8 cellular contexts compared by ENCODE assay signal in the genomic region with DNA sequence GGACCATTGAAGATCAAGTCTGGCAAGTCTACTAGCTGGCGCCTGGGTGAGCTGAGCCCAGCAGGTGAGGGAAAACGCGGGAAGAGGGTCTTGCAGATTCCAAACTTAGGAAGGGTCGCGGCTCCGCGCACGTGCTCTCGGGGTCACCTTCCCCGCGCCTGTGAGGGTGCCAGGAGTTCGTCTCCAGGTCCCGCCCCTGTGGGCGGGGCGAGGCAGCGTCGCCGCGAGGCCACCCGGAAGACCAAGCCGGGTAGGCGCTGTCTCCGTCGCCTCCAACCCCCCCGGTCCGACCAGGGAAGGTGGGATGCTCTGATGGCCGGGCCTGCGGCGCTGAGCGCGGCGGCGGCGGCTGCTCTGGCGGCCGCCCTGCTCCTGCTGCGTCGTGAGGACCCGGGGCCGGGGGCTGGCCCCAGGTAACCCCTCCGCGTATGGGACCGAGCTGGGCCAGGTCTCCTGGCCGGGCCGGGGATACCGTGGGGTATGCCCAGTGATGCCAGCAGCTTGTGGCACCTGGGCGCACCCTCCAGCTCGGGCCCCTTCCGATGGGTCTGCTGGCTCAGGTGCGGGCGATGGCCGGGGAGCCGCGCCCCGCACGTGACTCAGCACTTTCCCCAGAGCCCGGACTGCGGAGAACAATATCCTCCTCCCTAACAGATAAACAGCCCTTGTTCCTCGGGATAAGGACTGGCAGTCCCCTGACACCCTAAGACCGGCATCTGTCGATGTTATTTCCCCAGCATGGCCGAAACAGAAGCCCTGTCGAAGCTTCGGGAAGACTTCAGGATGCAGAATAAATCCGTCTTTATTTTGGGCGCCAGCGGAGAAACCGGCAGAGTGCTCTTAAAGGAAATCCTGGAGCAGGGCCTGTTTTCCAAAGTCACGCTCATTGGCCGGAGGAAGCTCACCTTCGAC. TPM values are rescaled to one million over a fixed set of nuclear protein-coding genes. Genes with fewer than 3 reads are reported as not detected.
DNase-seq lines count a peak whose midpoint lies in the region; ATAC-seq and TF ChIP-seq lines count a peak whose summit lies in the region.

Gene HTATIP2, plus strand, starts transcription at position 215 of the 912 bp plus-strand sequence. Its CDS starts 524 bp downstream, at position 739.

- peak within 1 kb of the TSS; percentile 24; the same call in 1 of the 2 replicates for H3K56ac ChIP-seq in IMR-90 (ENCODE audit: extremely low read depth, insufficient read depth, low read length)

- H4K91ac ChIP-seq in IMR-90 (ENCODE audit: insufficient read depth, low read depth, low read length): peak within 1 kb of the TSS; percentile 77

- DNase-seq in DMS53 (lab: John Stamatoyannopoulos, UW) (peak; percentile 82), IMR-90 (peak; percentile 33), T-helper 2 cell (peak; percentile 53 to 84 (median 65)), astrocyte of the spinal cord (ENCODE audit: low read depth, low spot score) (peak; percentile 43), iPS DF 6.9 (ENCODE audit: low read depth, low spot score) (no peak), sciatic nerve (ENCODE audit: low spot score) (peak; percentile 84), NCI-H128 (lab: John Stamatoyannopoulos, UW; ENCODE audit: unreplicated experiment) (no peak)

- H3K4me3 ChIP-seq in IMR-90 (ENCODE audit: insufficient read depth, low read depth, low read length) (peak within 1 kb of the TSS; percentile 59), astrocyte of the spinal cord (ENCODE audit: low read depth, low read length) (peak within 1 kb of the TSS; percentile 53), iPS DF 6.9 (ENCODE audit: low read length) (peak within 1 kb of the TSS; percentile 45; the same call in 1 of the 2 replicates)

- peak within 1 kb of the TSS; percentile 68 for H2BK5ac ChIP-seq in IMR-90 (ENCODE audit: low read depth, low read length, poor library complexity, severe bottlenecking)

- H2AK9ac ChIP-seq in IMR-90 (replicated peaks; ENCODE audit: low read depth, low read length, poor library complexity): peak within 1 kb of the TSS; percentile 91

- H3K79me1 ChIP-seq in IMR-90 (ENCODE audit: low read depth in 1 of 2, low read length in 2 of 2): peaks cover 16 to 24% of the 10 kb centered on the region in 2 experiments; a peak in 3 of 4 replicates

- WGBS in IMR-90 (ENCODE audit: extremely low coverage in 2 of 2, insufficient read length in 1 of 2), 2 experiments: 11% methylated on average over 42 of the region's 71 CpGs; no CpG with 5 or more reads in 1 of the 2 experiments
- WGBS in iPS DF 6.9 (ENCODE audit: insufficient coverage, insufficient read length): no CpG with 5 or more reads among the region's 71 CpGs

- H3K9ac ChIP-seq in IMR-90 (ENCODE audit: low read depth, low read length): peak within 1 kb of the TSS; percentile 54

- peaks cover 4% of the 10 kb centered on the region for H3K9me1 ChIP-seq in IMR-90 (ENCODE audit: insufficient read depth, low read length)

- H2AK5ac ChIP-seq in IMR-90 (ENCODE audit: low read depth, low read length): peak within 1 kb of the TSS; percentile 56

- H3K27me3 ChIP-seq in IMR-90 (ENCODE audit: control insufficient read depth, insufficient read depth, low read length): no peaks in the 10 kb centered on the region
- H3K27me3 ChIP-seq in iPS DF 6.9 (ENCODE audit: control insufficient read depth, insufficient read depth, low read length): peaks cover 6% of the 10 kb centered on the region; the same call in 1 of the 2 replicates

- H3K23ac ChIP-seq in IMR-90 (ENCODE audit: low read depth, low read length): peak within 1 kb of the TSS; percentile 60

- H3K4me1 ChIP-seq in IMR-90 (ENCODE audit: control insufficient read depth, insufficient read depth, low read length) (peaks cover 15% of the 10 kb centered on the region), iPS DF 6.9 (ENCODE audit: control insufficient read depth, insufficient read depth, low read length) (peaks cover 3% of the 10 kb centered on the region; the same call in 1 of the 2 replicates)

- BruUV-seq in IMR-90 (replicated peaks; lab: Mats Ljungman, UMichigan): TSS peak; percentile 60

- H3K4ac ChIP-seq in IMR-90 (ENCODE audit: low read depth, low read length): peak within 1 kb of the TSS; percentile 91

- peak within 1 kb of the TSS; percentile 81 for H4K5ac ChIP-seq in IMR-90 (ENCODE audit: low read depth, low read length)

- in situ Hi-C loops in IMR-90 (cut with MboI; ENCODE audit: low sequenced_read_pairs) (loop anchor here (25.0 kb wide), 1 partner anchor 426 kb away; no protein-coding TSS in a partner anchor), astrocyte of the spinal cord (cut with HindIII; ENCODE audit: low sequenced_read_pairs) (loop anchor here (25.0 kb wide), 1 partner anchor 226 kb away; no protein-coding TSS in a partner anchor)

- no peak for TF ChIP-seq RAD21 in IMR-90 (IDR thresholded peaks at IDR 0.05; ENCODE audit: low read length)

- H3K14ac ChIP-seq in IMR-90 (replicated peaks; ENCODE audit: low read depth, low read length): peak within 1 kb of the TSS; percentile 70

- no peak for TF ChIP-seq CTCF in IMR-90 (conservative IDR thresholded peaks at IDR 0.05; ENCODE audit: low read depth, low read length)
- TF ChIP-seq CTCF in astrocyte of the spinal cord (IDR thresholded peaks at IDR 0.05; ENCODE audit: low read depth, low read length): no peak

- peak within 1 kb of the TSS; percentile 51 for H3K27ac ChIP-seq in IMR-90 (ENCODE audit: insufficient read depth, low read length)
- H3K27ac ChIP-seq in iPS DF 6.9 (ENCODE audit: low read length): no peak within 1 kb of the TSS

- POLR2A ChIA-PET in IMR-90 (lab: Charles Lee; ENCODE audit: unreplicated experiment): no interaction called here

- dilution Hi-C loops in IMR-90 (cut with HindIII; ENCODE audit: low sequenced_read_pairs, unreplicated experiment): no loop called here

- intact Hi-C loops in IMR-90 (cut with micrococcal nuclease): no loop called here
- intact Hi-C loops in sciatic nerve (cut with DNase I): no loop called here

- peak within 1 kb of the TSS; percentile 35 for H2BK20ac ChIP-seq in IMR-90 (ENCODE audit: low read depth, low read length)

- H2BK120ac ChIP-seq in IMR-90 (ENCODE audit: low read depth, low read length): peak within 1 kb of the TSS; percentile 85

- no peaks in the 10 kb centered on the region for H3K36me3 ChIP-seq in IMR-90 (ENCODE audit: control insufficient read depth, insufficient read depth, low read length)
- H3K36me3 ChIP-seq in iPS DF 6.9 (ENCODE audit: control insufficient read depth, insufficient read depth, low read length): no peaks in the 10 kb centered on the region

- CTCF ChIA-PET in IMR-90 (lab: Yijun Ruan, JAX): interaction anchor here (1.0 to 3.1 kb wide), 4 partner anchors 8 to 236 kb away, joined by 3 to 10 read pairs (median 4); no protein-coding TSS in a partner anchor

- H3K9me3 ChIP-seq in IMR-90 (ENCODE audit: control insufficient read depth, insufficient read depth, low read length) (no peaks in the 10 kb centered on the region), iPS DF 6.9 (ENCODE audit: control insufficient read depth, insufficient read depth, low read length) (no peaks in the 10 kb centered on the region)

- H4K20me1 ChIP-seq in IMR-90 (ENCODE audit: insufficient read depth, low read length): no peaks in the 10 kb centered on the region

- H2BK15ac ChIP-seq in IMR-90 (ENCODE audit: low read depth, low read length): peak within 1 kb of the TSS; percentile 69

- H4K8ac ChIP-seq in IMR-90 (ENCODE audit: low read depth in 2 of 2, low read length in 2 of 2): peak within 1 kb of the TSS; percentile 87 to 94

- peak within 1 kb of the TSS; percentile 72 for H3K18ac ChIP-seq in IMR-90 (ENCODE audit: low read depth, low read length)

- H3K4me2 ChIP-seq in IMR-90 (ENCODE audit: low read depth, low read length): peak within 1 kb of the TSS; percentile 78

- H2AFZ ChIP-seq in IMR-90 (replicated peaks; ENCODE audit: low read length, poor library complexity): peak within 1 kb of the TSS; percentile 95

- TF ChIP-seq POLR2A in IMR-90 (IDR thresholded peaks at IDR 0.05; ENCODE audit: low read depth, low read length): no peak

- ATAC-seq in GM21423 (IDR thresholded peaks at IDR 0.05; ENCODE audit: unreplicated experiment) (peak; percentile 95), IMR-90 (ENCODE audit: low read depth) (peak; percentile 72), sciatic nerve (peak; percentile 84)

TF ChIP-seq in IMR-90, 13 proteins besides CTCF, POLR2A, EP300 and RAD21:
- TF ChIP-seq USF2 (IDR thresholded peaks at IDR 0.05; ENCODE audit: low read depth, low read length): peak; percentile 82
- no peak for TF ChIP-seq CEBPB (IDR thresholded peaks at IDR 0.05; ENCODE audit: low read depth, low read length)
- TF ChIP-seq RFX5 (IDR thresholded peaks at IDR 0.05; ENCODE audit: low read depth, low read length): no peak
- TF ChIP-seq NFE2L2 (IDR thresholded peaks at IDR 0.05; ENCODE audit: low read depth, low read length): peak; percentile 97
- TF ChIP-seq MAFK (IDR thresholded peaks at IDR 0.05; ENCODE audit: low read depth, low read length): peak; percentile 68
- peak; percentile 71 for TF ChIP-seq BHLHE40 (IDR thresholded peaks at IDR 0.05; ENCODE audit: low read depth, low read length)

RNA-seq across cellular contexts. Expression of gene HTATIP2, which starts in this region (rescaled TPM):
- total RNA-seq in IMR-90 (2012; rRNA removed) (7.2 and 13.6 TPM in 2 replicates), sciatic nerve (26.5 TPM)
- 10.8 and 11.6 TPM in 2 replicates for polyA plus RNA-seq in IMR-90 (2012; rRNA removed)
- 3.0 and 8.1 TPM in 2 replicates for polyA plus RNA-seq in IMR-90 (2012; cell fraction: cytosol; rRNA removed)
- 1.5 and 11.6 TPM in 2 replicates for polyA plus RNA-seq in IMR-90 (2012; cell fraction: nucleus; rRNA removed; ENCODE audit: low replicate concordance)

Comparison
In these comparisons a context has a peak if more than half of its experiments do, and no peak if none do; other contexts are left out.
1. DNase-seq: peak in DMS53 (single experiment), IMR-90 (single experiment), T-helper 2 cell (5 of 5), astrocyte of the spinal cord (single experiment) and sciatic nerve (single experiment); none in iPS DF 6.9 (single experiment) and NCI-H128 (single experiment).
2. Peak in every context shown above with its lines, with median percentiles within 50 percentile points of each other: ATAC-seq and H3K4me3 ChIP-seq.